8 cellular contexts compared by ENCODE assay signal in genomic region chr9:21993893-21994525, GRCh38. TPM values are rescaled to one million over a fixed set of nuclear protein-coding genes. Genes with fewer than 3 reads are reported as not detected.
DNase-seq lines count a peak whose midpoint lies in the region; ATAC-seq and TF ChIP-seq lines count a peak whose summit lies in the region.

CDKN2A (minus strand) TSS chr9:21994392.

- no peaks in the 10 kb centered on the region for H3K4me1 ChIP-seq in prostate gland (replicated peaks)

- peaks cover 41% of the 10 kb centered on the region for H3K27me3 Mint-ChIP-seq in activated T-helper 2 cell treated with anti-CD3 and anti-CD28 coated beads, Interferon-gamma antibody, Interleukin-2, Interleukin-4, amounts not matched to agents 10 μg/mL and 5 μg/mL and 100 μg/mL, durations not matched to agents 14 hours and 24 hours and 36 hours (ENCODE audit: low read depth)
- peaks cover 29% of the 10 kb centered on the region for H3K27me3 Mint-ChIP-seq in glutamatergic neuron (ENCODE audit: unreplicated experiment)

- H3K4me1 Mint-ChIP-seq in activated T-helper 2 cell treated with anti-CD3 and anti-CD28 coated beads, Interferon-gamma antibody, Interleukin-2, Interleukin-4, amounts not matched to agents 10 μg/mL and 5 μg/mL and 100 μg/mL, durations not matched to agents 14 hours and 24 hours and 36 hours (ENCODE audit: low read depth): peaks cover 31% of the 10 kb centered on the region
- H3K4me1 Mint-ChIP-seq in glutamatergic neuron (ENCODE audit: low read depth, unreplicated experiment): no peaks in the 10 kb centered on the region

- H3K9me3 Mint-ChIP-seq in activated T-helper 2 cell treated with anti-CD3 and anti-CD28 coated beads, Interferon-gamma antibody, Interleukin-2, Interleukin-4, amounts not matched to agents 10 μg/mL and 5 μg/mL and 100 μg/mL, durations not matched to agents 14 hours and 24 hours and 36 hours: no peaks in the 10 kb centered on the region
- H3K9me3 Mint-ChIP-seq in glutamatergic neuron (ENCODE audit: unreplicated experiment): peaks cover 3% of the 10 kb centered on the region

- H3K27ac ChIP-seq in prostate gland: peak within 1 kb of the TSS; percentile 64 to 75

- no peak for TF ChIP-seq POLR2A in prostate gland (IDR thresholded peaks at IDR 0.05)

- ATAC-seq in GM18861 (IDR thresholded peaks at IDR 0.05; ENCODE audit: unreplicated experiment): peak; percentile 41
- ATAC-seq in HG03045 (IDR thresholded peaks at IDR 0.05; ENCODE audit: unreplicated experiment): peak; percentile 40

- intact Hi-C loops in activated T-helper 2 cell treated with anti-CD3 and anti-CD28 coated beads, Interferon-gamma antibody, Interleukin-2, Interleukin-4, amounts not matched to agents 10 μg/mL and 5 μg/mL and 100 μg/mL, durations not matched to agents 14 hours and 24 hours and 36 hours (cut with micrococcal nuclease): loop anchor here (1.0 to 10.0 kb wide), 3 partner anchors 19 to 659 kb away; partner anchors contain the start of gene KLHL9
- intact Hi-C loops in prostate gland (cut with DNase I): no loop called here

- no peaks in the 10 kb centered on the region for H3K9me3 ChIP-seq in prostate gland

- peak within 1 kb of the TSS; percentile 91 for H3K4me3 Mint-ChIP-seq in activated T-helper 2 cell treated with anti-CD3 and anti-CD28 coated beads, Interferon-gamma antibody, Interleukin-2, Interleukin-4, amounts not matched to agents 10 μg/mL and 5 μg/mL and 100 μg/mL, durations not matched to agents 14 hours and 24 hours and 36 hours (ENCODE audit: low read depth)
- peak within 1 kb of the TSS; percentile 95 for H3K4me3 Mint-ChIP-seq in glutamatergic neuron (ENCODE audit: unreplicated experiment)

- H3K27me3 ChIP-seq in prostate gland (replicated peaks; ENCODE audit: insufficient read depth): peaks cover 7% of the 10 kb centered on the region

- H3K36me3 ChIP-seq in prostate gland: no peaks in the 10 kb centered on the region

- H3K27ac Mint-ChIP-seq in activated T-helper 2 cell treated with anti-CD3 and anti-CD28 coated beads, Interferon-gamma antibody, Interleukin-2, Interleukin-4, amounts not matched to agents 10 μg/mL and 5 μg/mL and 100 μg/mL, durations not matched to agents 14 hours and 24 hours and 36 hours: peak within 1 kb of the TSS; percentile 97
- H3K27ac Mint-ChIP-seq in glutamatergic neuron (ENCODE audit: unreplicated experiment): no peak within 1 kb of the TSS

- no peak for TF ChIP-seq CTCF in glutamatergic neuron (IDR thresholded peaks at IDR 0.05; ENCODE audit: partially characterized antibody, unreplicated experiment)
- TF ChIP-seq CTCF in prostate gland (IDR thresholded peaks at IDR 0.05): no peak

- peak; percentile 12 for DNase-seq in AG20443 (ENCODE audit: low spot score)
- peak; percentile 55 for DNase-seq in NCI-H82 treated with DMSO at 0.1 percent for 48 hours (lab: John Stamatoyannopoulos, UW; ENCODE audit: unreplicated experiment)
- DNase-seq in activated T-helper 2 cell treated with anti-CD3 and anti-CD28 coated beads, Interferon-gamma antibody, Interleukin-2, Interleukin-4, amounts not matched to agents 10 μg/mL and 5 μg/mL and 100 μg/mL, durations not matched to agents 14 hours and 24 hours and 36 hours (ENCODE audit: low spot score): peak; percentile 52
- peak; percentile 64 for DNase-seq in glutamatergic neuron
- DNase-seq in prostate gland (ENCODE audit: low spot score): no peak
- no peak for DNase-seq in superior temporal gyrus (ENCODE audit: extremely low spot score)

- H3K36me3 Mint-ChIP-seq in activated T-helper 2 cell treated with anti-CD3 and anti-CD28 coated beads, Interferon-gamma antibody, Interleukin-2, Interleukin-4, amounts not matched to agents 10 μg/mL and 5 μg/mL and 100 μg/mL, durations not matched to agents 14 hours and 24 hours and 36 hours (ENCODE audit: low read depth): peaks cover 17% of the 10 kb centered on the region
- H3K36me3 Mint-ChIP-seq in glutamatergic neuron (ENCODE audit: unreplicated experiment): no peaks in the 10 kb centered on the region

- WGBS in prostate gland: 3% methylated on average over 52 of the region's 52 CpGs

- peak within 1 kb of the TSS; percentile 59 to 66 for H3K4me3 ChIP-seq in prostate gland

RNA-seq across cellular contexts. Expression of gene CDKN2A, which starts in this region (rescaled TPM):
- 5.8 and 7.4 TPM in 2 replicates for total RNA-seq in activated T-helper 2 cell treated with anti-CD3 and anti-CD28 coated beads, Interferon-gamma antibody, Interleukin-2, Interleukin-4, amounts not matched to agents 10 μg/mL and 5 μg/mL and 100 μg/mL, durations not matched to agents 14 hours and 24 hours and 36 hours
- total RNA-seq in glutamatergic neuron (ENCODE audit: unreplicated experiment) (not detected), prostate gland (1 to 10 TPM in 1 of 2 donors, under 1 TPM in 1; 0.55 to 4.5 TPM)

Comparison
In these comparisons a context has a peak if more than half of its experiments do, and no peak if none do; other contexts are left out.
1. Peak in DNase-seq in glutamatergic neuron; RNA of the gene not detected or under 1 TPM.
2. DNase-seq: peak in AG20443 (single experiment), NCI-H82 treated with DMSO at 0.1 percent for 48 hours (single experiment) and activated T-helper 2 cell treated with anti-CD3 and anti-CD28 coated beads, Interferon-gamma antibody, Interleukin-2, Interleukin-4, amounts not matched to agents 10 μg/mL and 5 μg/mL and 100 μg/mL, durations not matched to agents 14 hours and 24 hours and 36 hours (single experiment); none in prostate gland (single experiment) and superior temporal gyrus (single experiment).